In genomic region chr2:98507461-98507860, GRCh38 we compare ENCODE assay signal across 16 cellular contexts.
DNase-seq lines count a peak whose midpoint lies in the region; ATAC-seq and TF ChIP-seq lines count a peak whose summit lies in the region.
"Had no signal": no experiment of that assay in that cellular context is flagged by ENCODE, and none has a peak within 500 bp of the region (broad histone marks: within the 10 kb centered on the region; RNA-seq: fewer than 3 reads in every experiment).

No MANE protein-coding gene starts in this region.

- no peaks in the 10 kb centered on the region for H3K9me3 Mint-ChIP-seq in activated naive CD8-positive, alpha-beta T cell treated with anti-CD3 and anti-CD28 coated beads for 36 hours
- H3K9me3 Mint-ChIP-seq in osteocyte (ENCODE audit: unreplicated experiment), result no peaks in the 10 kb centered on the region
- H3K9me3 Mint-ChIP-seq: mesothelial cell of epicardium had no signal

- WGBS in heart right ventricle, 2 donors, result 97 to 99% methylated on average over 3 of the region's 3 CpGs
- 75 to 98% methylated on average over 1 to 3 of the region's 3 CpGs for WGBS in upper lobe of left lung, 2 donors
- 81% methylated on average over 3 of the region's 3 CpGs for WGBS in prostate gland

- H3K36me3 Mint-ChIP-seq in activated naive CD8-positive, alpha-beta T cell treated with anti-CD3 and anti-CD28 coated beads for 36 hours, result peaks cover 22% of the 10 kb centered on the region
- peaks cover 7% of the 10 kb centered on the region for H3K36me3 Mint-ChIP-seq in osteocyte (ENCODE audit: unreplicated experiment)
- H3K36me3 Mint-ChIP-seq: mesothelial cell of epicardium had no signal

- H3K4me3 ChIP-seq in heart right ventricle (no peak overlapping the region), muscle layer of duodenum (ENCODE audit: low read depth in 1 of 2, low read length in 2 of 2) (no peak overlapping the region), upper lobe of left lung (no peak overlapping the region), prostate gland (no peak overlapping the region)

- H3K9me3 ChIP-seq in heart right ventricle (no peaks in the 10 kb centered on the region), muscle layer of duodenum (ENCODE audit: control insufficient read depth in 1 of 2, low read length in 2 of 2) (no peaks in the 10 kb centered on the region), upper lobe of left lung (no peaks in the 10 kb centered on the region), prostate gland (no peaks in the 10 kb centered on the region)

- H3K4me1 Mint-ChIP-seq in activated naive CD8-positive, alpha-beta T cell treated with anti-CD3 and anti-CD28 coated beads for 36 hours, result peaks cover 86% of the 10 kb centered on the region
- peaks cover 9% of the 10 kb centered on the region for H3K4me1 Mint-ChIP-seq in osteocyte (ENCODE audit: unreplicated experiment)

- no peaks in the 10 kb centered on the region for H3K27me3 Mint-ChIP-seq in activated naive CD8-positive, alpha-beta T cell treated with anti-CD3 and anti-CD28 coated beads for 36 hours
- no peaks in the 10 kb centered on the region for H3K27me3 Mint-ChIP-seq in osteocyte (ENCODE audit: unreplicated experiment)
- H3K27me3 Mint-ChIP-seq: B cell, progenitor cell of endocrine pancreas had no signal

- no peaks in the 10 kb centered on the region for H3K27me3 ChIP-seq in heart right ventricle
- H3K27me3 ChIP-seq in muscle layer of duodenum (ENCODE audit: low read depth, low read length), result no peaks in the 10 kb centered on the region
- no peaks in the 10 kb centered on the region for H3K27me3 ChIP-seq in upper lobe of left lung
- H3K27me3 ChIP-seq in prostate gland (replicated peaks; ENCODE audit: insufficient read depth), result no peaks in the 10 kb centered on the region

- intact Hi-C loops in heart right ventricle (cut with DNase I) (loop anchor here in 1 of 10 donors (10.0 kb wide), 1 partner anchor 63 kb away; the partner anchor contains the start of gene INPP4A), Right ventricle myocardium inferior (cut with DNase I) (no loop called here), prostate gland (cut with DNase I) (no loop called here)

- TF ChIP-seq POLR2A in upper lobe of left lung (IDR thresholded peaks at IDR 0.05), result no peak
- no peak for TF ChIP-seq POLR2A in prostate gland (IDR thresholded peaks at IDR 0.05)

- DNase-seq in heart right ventricle (no peak), Right ventricle myocardium inferior (ENCODE audit: missing footprints) (no peak), upper lobe of left lung (no peak), prostate gland (ENCODE audit: low spot score) (no peak), osteocyte (ENCODE audit: extremely low spot score, unreplicated experiment) (no peak)
- DNase-seq in activated naive CD8-positive, alpha-beta T cell treated with anti-CD3 and anti-CD28 coated beads for 36 hours, result no peak
- DNase-seq: DMS79, NCI-H1417, NCI-H510A treated with DMSO at 0.1 percent for 48 hours had no signal

- ATAC-seq in heart right ventricle (no peak), Right ventricle myocardium inferior (no peak), upper lobe of left lung (ENCODE audit: low FRiP score in 2 of 2) (no peak), GM21576 (IDR thresholded peaks at IDR 0.05; ENCODE audit: unreplicated experiment) (no peak)
- ATAC-seq: esophagus mucosa, Panc1 had no signal

- peaks cover 21 to 77% (median 69%) of the 10 kb centered on the region in 9 donors for H3K4me1 ChIP-seq in heart right ventricle
- peaks cover 24 to 48% of the 10 kb centered on the region in 2 donors for H3K4me1 ChIP-seq in muscle layer of duodenum (ENCODE audit: control insufficient read depth in 1 of 2, insufficient read depth in 2 of 2, low read length in 2 of 2)
- H3K4me1 ChIP-seq in upper lobe of left lung, result peaks cover 47 to 69% (median 58%) of the 10 kb centered on the region in 4 donors
- no peaks in the 10 kb centered on the region for H3K4me1 ChIP-seq in prostate gland (replicated peaks)

- H3K27ac ChIP-seq in heart right ventricle (peak overlapping the region in 7 of 10 donors; percentile 48 to 85 (median 62)), muscle layer of duodenum (ENCODE audit: low read length) (peak overlapping the region; percentile 79), upper lobe of left lung (peak overlapping the region; percentile 73 to 86 (median 80)), prostate gland (no peak overlapping the region)

- H3K36me3 ChIP-seq in heart right ventricle (no peaks in the 10 kb centered on the region), muscle layer of duodenum (ENCODE audit: control insufficient read depth in 1 of 2, insufficient read depth in 2 of 2, low read length in 2 of 2) (no peaks in the 10 kb centered on the region), upper lobe of left lung (no peaks in the 10 kb centered on the region), prostate gland (peaks cover 0 to 3% of the 10 kb centered on the region in 2 donors)

- no peak for TF ChIP-seq EP300 in upper lobe of left lung (IDR thresholded peaks at IDR 0.05)

- peak overlapping the region; percentile 52 for H3K27ac Mint-ChIP-seq in activated naive CD8-positive, alpha-beta T cell treated with anti-CD3 and anti-CD28 coated beads for 36 hours
- H3K27ac Mint-ChIP-seq in osteocyte (ENCODE audit: unreplicated experiment), result no peak overlapping the region
- H3K27ac Mint-ChIP-seq: B cell, mesothelial cell of epicardium, progenitor cell of endocrine pancreas had no signal

- TF ChIP-seq CTCF in heart right ventricle (IDR thresholded peaks at IDR 0.05) (no peak), upper lobe of left lung (IDR thresholded peaks at IDR 0.05) (no peak), prostate gland (IDR thresholded peaks at IDR 0.05) (no peak), osteocyte (IDR thresholded peaks at IDR 0.05) (no peak)

- no peak overlapping the region for H3K4me3 Mint-ChIP-seq in activated naive CD8-positive, alpha-beta T cell treated with anti-CD3 and anti-CD28 coated beads for 36 hours
- H3K4me3 Mint-ChIP-seq in osteocyte (ENCODE audit: unreplicated experiment), result no peak overlapping the region
- H3K4me3 Mint-ChIP-seq: B cell, mesothelial cell of epicardium had no signal

Comparison
In these comparisons a context has a peak if more than half of its experiments do, and no peak if none do; other contexts are left out.
1. H3K27ac ChIP-seq: peak in heart right ventricle (7 of 10), muscle layer of duodenum (single experiment) and upper lobe of left lung (4 of 4); none in prostate gland (0 of 2).